ENCODE assay signal across 9 cellular contexts in the genomic region with DNA sequence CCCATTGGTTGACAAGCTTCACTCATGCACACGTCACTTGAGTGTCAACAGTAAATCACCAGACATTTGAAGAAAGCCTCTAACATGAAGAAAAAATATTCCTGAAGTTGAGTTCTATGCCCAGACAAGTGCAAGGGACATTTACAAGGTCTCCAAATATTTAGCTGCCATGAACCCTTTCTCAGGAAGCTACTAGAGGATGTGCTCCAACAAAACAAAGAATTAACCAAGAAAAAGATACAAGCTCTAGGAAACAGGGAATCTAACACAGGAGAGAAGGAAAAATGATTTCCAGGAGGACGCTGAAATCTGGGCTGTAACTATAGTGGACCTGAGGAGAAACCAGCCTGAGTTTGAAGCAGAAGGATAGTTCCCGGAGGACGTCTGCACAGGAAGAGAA.
"Had no signal": no experiment of that assay in that cellular context is flagged by ENCODE, and none has a peak within 500 bp of the region (broad histone marks: within the 10 kb centered on the region; RNA-seq: fewer than 3 reads in every experiment).

No MANE protein-coding gene starts in this region.

- H3K27me3 Mint-ChIP-seq: IgD-negative memory B cell had no signal

- H2AFZ ChIP-seq: GM23248 had no signal

- H3K27ac ChIP-seq: GM23248, HL-60 had no signal

- DNase-seq: GM23248, GOT3, H9, HCEC 1CT, HFFc6, KG1 had no signal

- H3K4me3 ChIP-seq: GM23248 had no signal

- ATAC-seq: HepG2 had no signal

- H3K4me3 Mint-ChIP-seq: H9, HFFc6, IgD-negative memory B cell had no signal

- H3K27ac Mint-ChIP-seq: H9, HFFc6, IgD-negative memory B cell had no signal

- H3K9ac ChIP-seq: GM23248 had no signal
